ENCODE assay signal across 1 cellular context in genomic region chr3:124748560-124749198, GRCh38.
TF ChIP-seq lines count a peak whose summit lies in the region.

No MANE protein-coding gene starts in this region.

TF ChIP-seq in HepG2, 621 proteins besides CTCF, POLR2A, EP300 and RAD21 (continued from another document):
- TF ChIP-seq, protein P1, sequence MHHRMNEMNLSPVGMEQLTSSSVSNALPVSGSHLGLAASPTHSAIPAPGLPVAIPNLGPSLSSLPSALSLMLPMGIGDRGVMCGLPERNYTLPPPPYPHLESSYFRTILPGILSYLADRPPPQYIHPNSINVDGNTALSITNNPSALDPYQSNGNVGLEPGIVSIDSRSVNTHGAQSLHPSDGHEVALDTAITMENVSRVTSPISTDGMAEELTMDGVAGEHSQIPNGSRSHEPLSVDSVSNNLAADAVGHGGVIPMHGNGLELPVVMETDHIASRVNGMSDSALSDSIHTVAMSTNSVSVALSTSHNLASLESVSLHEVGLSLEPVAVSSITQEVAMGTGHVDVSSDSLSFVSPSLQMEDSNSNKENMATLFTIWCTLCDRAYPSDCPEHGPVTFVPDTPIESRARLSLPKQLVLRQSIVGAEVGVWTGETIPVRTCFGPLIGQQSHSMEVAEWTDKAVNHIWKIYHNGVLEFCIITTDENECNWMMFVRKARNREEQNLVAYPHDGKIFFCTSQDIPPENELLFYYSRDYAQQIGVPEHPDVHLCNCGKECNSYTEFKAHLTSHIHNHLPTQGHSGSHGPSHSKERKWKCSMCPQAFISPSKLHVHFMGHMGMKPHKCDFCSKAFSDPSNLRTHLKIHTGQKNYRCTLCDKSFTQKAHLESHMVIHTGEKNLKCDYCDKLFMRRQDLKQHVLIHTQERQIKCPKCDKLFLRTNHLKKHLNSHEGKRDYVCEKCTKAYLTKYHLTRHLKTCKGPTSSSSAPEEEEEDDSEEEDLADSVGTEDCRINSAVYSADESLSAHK (CRISPR knock-in tag; IDR thresholded peaks at IDR 0.05; ENCODE audit: borderline replicate concordance) = no peak
- TF ChIP-seq, protein P2, sequence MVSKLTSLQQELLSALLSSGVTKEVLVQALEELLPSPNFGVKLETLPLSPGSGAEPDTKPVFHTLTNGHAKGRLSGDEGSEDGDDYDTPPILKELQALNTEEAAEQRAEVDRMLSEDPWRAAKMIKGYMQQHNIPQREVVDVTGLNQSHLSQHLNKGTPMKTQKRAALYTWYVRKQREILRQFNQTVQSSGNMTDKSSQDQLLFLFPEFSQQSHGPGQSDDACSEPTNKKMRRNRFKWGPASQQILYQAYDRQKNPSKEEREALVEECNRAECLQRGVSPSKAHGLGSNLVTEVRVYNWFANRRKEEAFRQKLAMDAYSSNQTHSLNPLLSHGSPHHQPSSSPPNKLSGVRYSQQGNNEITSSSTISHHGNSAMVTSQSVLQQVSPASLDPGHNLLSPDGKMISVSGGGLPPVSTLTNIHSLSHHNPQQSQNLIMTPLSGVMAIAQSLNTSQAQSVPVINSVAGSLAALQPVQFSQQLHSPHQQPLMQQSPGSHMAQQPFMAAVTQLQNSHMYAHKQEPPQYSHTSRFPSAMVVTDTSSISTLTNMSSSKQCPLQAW (CRISPR knock-in tag; IDR thresholded peaks at IDR 0.05) = 0 out of 2 replicates have a peak, but pooled peaks have one; percentile 40
- TF ChIP-seq STAT6 (CRISPR knock-in tag; IDR thresholded peaks at IDR 0.05; ENCODE audit: borderline replicate concordance) = no peak
TF ChIP-seq in HepG2: peak in this region for 7.
